Comparison of ENCODE assay signal across 8 cellular contexts in the genomic region with DNA sequence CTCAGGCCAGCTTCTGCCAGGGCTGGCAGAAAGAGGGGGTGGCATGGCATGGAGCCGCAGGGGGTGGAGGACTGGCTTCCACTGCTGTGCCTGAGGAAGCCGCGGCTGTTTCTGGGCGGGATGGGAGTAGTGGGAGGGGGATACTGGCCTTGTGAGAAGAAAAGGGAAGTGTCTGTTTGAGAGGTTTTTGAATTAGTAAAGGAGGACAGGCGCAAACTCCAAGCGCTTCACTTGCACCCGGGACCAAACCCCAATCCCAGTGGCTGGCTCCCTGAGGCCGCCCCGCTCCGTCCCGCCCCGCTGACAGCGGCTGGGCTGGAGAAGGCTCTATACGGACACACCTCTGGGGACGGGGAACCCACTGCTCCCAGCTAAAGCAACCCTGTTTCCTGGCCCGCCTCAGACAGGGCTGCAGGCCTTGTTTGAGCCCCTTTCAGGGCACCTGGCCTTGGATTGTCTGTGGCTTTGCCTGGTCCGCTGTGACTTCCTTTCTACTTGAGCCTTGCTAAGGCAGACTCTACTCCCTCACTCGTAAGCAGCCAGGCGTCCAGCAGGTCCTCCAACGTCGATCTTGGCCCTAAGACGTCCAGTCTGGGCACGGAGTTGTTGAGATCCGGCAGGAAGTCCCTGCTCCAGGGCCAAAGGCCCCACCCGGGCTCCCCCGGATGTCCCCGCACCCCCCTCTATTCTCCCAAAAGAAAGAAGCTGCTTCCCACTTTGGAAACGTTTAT. TPM values are rescaled to one million over a fixed set of nuclear protein-coding genes. Genes with fewer than 3 reads are reported as not detected.
DNase-seq lines count a peak whose midpoint lies in the region; ATAC-seq and TF ChIP-seq lines count a peak whose summit lies in the region.

No MANE protein-coding gene starts in this region.

- no peaks in the 10 kb centered on the region for H3K27me3 Mint-ChIP-seq in central memory CD8-positive, alpha-beta T cell

- H3K27ac Mint-ChIP-seq in central memory CD8-positive, alpha-beta T cell (ENCODE audit: low read depth), result peak overlapping the region; percentile 78

- H3K9ac ChIP-seq in MM.1S (ENCODE audit: low read length) (peak overlapping the region; percentile 14; the same call in 1 of the 2 replicates), muscle layer of colon (ENCODE audit: low read length) (peak overlapping the region; percentile 27)

- intact Hi-C loops in Right ventricle myocardium superior (cut with DNase I) (no loop called here), Right ventricle myocardium inferior (cut with DNase I) (loop anchor here (2.0 kb wide), 1 partner anchor 46 kb away; the partner anchor contains the start of gene ZPR1)

- H3K27me3 ChIP-seq in MM.1S (replicated peaks; ENCODE audit: insufficient read depth, low read length) (no peaks in the 10 kb centered on the region), muscle layer of colon (ENCODE audit: control insufficient read depth in 1 of 2, insufficient read depth in 2 of 2, low read length in 2 of 2) (no peaks in the 10 kb centered on the region)

- H3K4me2 ChIP-seq in MM.1S (ENCODE audit: low read depth, low read length), result peak overlapping the region; percentile 95

- H3K27ac ChIP-seq in MM.1S (ENCODE audit: low read length) (no peak overlapping the region), muscle layer of colon (ENCODE audit: low read depth, low read length) (peak overlapping the region; percentile 67)

- H2AFZ ChIP-seq in MM.1S (ENCODE audit: low read length), result peak overlapping the region; percentile 57

- peaks cover 17% of the 10 kb centered on the region for H3K4me1 Mint-ChIP-seq in central memory CD8-positive, alpha-beta T cell

- H3K9me3 Mint-ChIP-seq in central memory CD8-positive, alpha-beta T cell, result no peaks in the 10 kb centered on the region

- DNase-seq in Right ventricle myocardium superior, result no peak
- no peak for DNase-seq in Right ventricle myocardium inferior (ENCODE audit: missing footprints)
- no peak for DNase-seq in MM.1S
- DNase-seq in central memory CD8-positive, alpha-beta T cell (ENCODE audit: low spot score in 2 of 2), result no peak
- DNase-seq in NCI-H524 (lab: John Stamatoyannopoulos, UW), result no peak
- no peak for DNase-seq in stimulated activated CD4-positive, alpha-beta T cell treated with anti-CD3 and anti-CD28 coated beads, Interleukin-4, amount 100 ng/mL, for 4 hours
- no peak for DNase-seq in epidermal melanocyte (ENCODE audit: insufficient read length, low spot score)

- TF ChIP-seq CTCF in MM.1S (IDR thresholded peaks at IDR 0.05; ENCODE audit: low read length), result no peak

- H3K36me3 Mint-ChIP-seq in central memory CD8-positive, alpha-beta T cell (ENCODE audit: insufficient read depth), result peaks cover 3% of the 10 kb centered on the region

- no peaks in the 10 kb centered on the region for H4K20me1 ChIP-seq in MM.1S (ENCODE audit: insufficient read depth, low read length)

- H3F3A ChIP-seq in MM.1S (ENCODE audit: insufficient read depth, low read length), result no peaks in the 10 kb centered on the region

- H3K4me3 ChIP-seq in MM.1S (ENCODE audit: low read length) (peak overlapping the region; percentile 57), muscle layer of colon (ENCODE audit: low read depth in 1 of 2, low read length in 2 of 2) (peak overlapping the region; percentile 11 to 47)

- H3K4me3 Mint-ChIP-seq in central memory CD8-positive, alpha-beta T cell, result peak overlapping the region; percentile 79

- H3K4me1 ChIP-seq in MM.1S (ENCODE audit: low read length) (0 out of 2 replicates have a peak, but pooled peaks cover 3% of the 10 kb centered on the region), muscle layer of colon (ENCODE audit: insufficient read depth, low read length) (peaks cover 6% of the 10 kb centered on the region)

- H3K9me3 ChIP-seq in MM.1S (replicated peaks; ENCODE audit: insufficient read depth, low read length) (no peaks in the 10 kb centered on the region), muscle layer of colon (ENCODE audit: low read length) (no peaks in the 10 kb centered on the region)

- H3K79me2 ChIP-seq in MM.1S (ENCODE audit: low read length), result no peaks in the 10 kb centered on the region

- H3K36me3 ChIP-seq in MM.1S (replicated peaks; ENCODE audit: insufficient read depth, low read length) (no peaks in the 10 kb centered on the region), muscle layer of colon (ENCODE audit: insufficient read depth, low read length) (no peaks in the 10 kb centered on the region)

- no peaks in the 10 kb centered on the region for H3K9me2 ChIP-seq in MM.1S (replicated peaks; ENCODE audit: insufficient read depth, low read length)

- ATAC-seq in Right ventricle myocardium superior (ENCODE audit: poor library complexity) (peak; percentile 52), Right ventricle myocardium inferior (no peak)
- peak; percentile 2 for ATAC-seq in central memory CD8-positive, alpha-beta T cell (replicated peaks; ENCODE audit: extremely low read depth, poor library complexity, severe bottlenecking)

RNA-seq across cellular contexts. Expression of gene APOA1, which starts 2.2 kb away (rescaled TPM):
- total RNA-seq in Right ventricle myocardium superior (8.4 TPM), Right ventricle myocardium inferior (5.4 TPM)

RNA-seq across cellular contexts. Expression of gene APOC3, which starts 5.5 kb away (rescaled TPM):
- 0.46 TPM for total RNA-seq in Right ventricle myocardium superior
- not detected for total RNA-seq in Right ventricle myocardium inferior

RNA-seq across cellular contexts. Expression of gene APOA4, which starts 12.1 kb away (rescaled TPM):
- total RNA-seq in Right ventricle myocardium superior, result not detected
- not detected for total RNA-seq in Right ventricle myocardium inferior

RNA-seq across cellular contexts. Expression of gene APOA5, which starts 43.5 kb away (rescaled TPM):
- total RNA-seq in Right ventricle myocardium superior (not detected), Right ventricle myocardium inferior (not detected)

RNA-seq across cellular contexts. Expression of gene ZPR1, which starts 47.4 kb away (rescaled TPM):
- total RNA-seq in Right ventricle myocardium superior, result 15.9 TPM
- total RNA-seq in Right ventricle myocardium inferior, result 23.3 TPM
